ENCODE assay signal across 6 cellular contexts in genomic region chr12:6923851-6924250, GRCh38.
DNase-seq lines count a peak whose midpoint lies in the region; ATAC-seq and TF ChIP-seq lines count a peak whose summit lies in the region.
"Had no signal": no experiment of that assay in that cellular context is flagged by ENCODE, and none has a peak within 500 bp of the region (broad histone marks: within the 10 kb centered on the region; RNA-seq: fewer than 3 reads in every experiment).

No MANE protein-coding gene starts in this region.

- H3K27me3 ChIP-seq in NT2/D1 (ENCODE audit: insufficient read depth, insufficient read length): no peaks in the 10 kb centered on the region
- H3K27me3 ChIP-seq: Peyer's patch had no signal

- peak overlapping the region; percentile 98 to 100 for H3K27ac ChIP-seq in coronary artery

- DNase-seq in NT2/D1 (ENCODE audit: low read depth, low spot score): no peak
- no peak for DNase-seq in coronary artery (ENCODE audit: low spot score)
- no peak for DNase-seq in stimulated activated naive B cell treated with anti-CD40 and anti-IgM and Interleukin-4, amounts not matched to agents 10 μg/mL and 1 μg/mL and 100 μg/mL, for 72 hours
- DNase-seq in middle frontal gyrus (ENCODE audit: extremely low spot score, low spot score): no peak

- H3K9me3 ChIP-seq in NT2/D1 (ENCODE audit: insufficient read depth, low read length): no peaks in the 10 kb centered on the region
- H3K9me3 ChIP-seq: Peyer's patch had no signal

- no peaks in the 10 kb centered on the region for H3K27me3 Mint-ChIP-seq in stimulated activated naive B cell treated with anti-CD40 and anti-IgM and Interleukin-4, amounts not matched to agents 10 μg/mL and 1 μg/mL and 100 μg/mL, for 72 hours

- no peak overlapping the region for H3K4me3 ChIP-seq in NT2/D1 (ENCODE audit: insufficient read length, low read depth)
- H3K4me3 ChIP-seq in coronary artery: peak overlapping the region; percentile 96

- ATAC-seq in stimulated activated naive B cell treated with anti-CD40 and anti-IgM and Interleukin-4, amounts not matched to agents 10 μg/mL and 1 μg/mL and 100 μg/mL, for 72 hours (replicated peaks): no peak
- ATAC-seq in HG02981 (IDR thresholded peaks at IDR 0.05; ENCODE audit: unreplicated experiment): no peak

- peaks cover 13% of the 10 kb centered on the region for H3K4me1 ChIP-seq in NT2/D1 (ENCODE audit: insufficient read depth, insufficient read length)

- H3K4me3 Mint-ChIP-seq in stimulated activated naive B cell treated with anti-CD40 and anti-IgM and Interleukin-4, amounts not matched to agents 10 μg/mL and 1 μg/mL and 100 μg/mL, for 72 hours: peak overlapping the region in 1 of 2 donors; percentile 1

- H3K9me3 Mint-ChIP-seq in stimulated activated naive B cell treated with anti-CD40 and anti-IgM and Interleukin-4, amounts not matched to agents 10 μg/mL and 1 μg/mL and 100 μg/mL, for 72 hours: no peaks in the 10 kb centered on the region

- peaks cover 59 to 76% of the 10 kb centered on the region in 2 donors for H3K4me1 Mint-ChIP-seq in stimulated activated naive B cell treated with anti-CD40 and anti-IgM and Interleukin-4, amounts not matched to agents 10 μg/mL and 1 μg/mL and 100 μg/mL, for 72 hours

- peak overlapping the region; percentile 13 for H3K9ac ChIP-seq in NT2/D1 (ENCODE audit: insufficient read length, low read depth)

- H3K36me3 ChIP-seq in NT2/D1 (ENCODE audit: insufficient read depth, insufficient read length, low read length): peaks cover 49% of the 10 kb centered on the region
- H3K36me3 ChIP-seq: Peyer's patch had no signal

- peaks cover 8 to 25% of the 10 kb centered on the region in 2 donors for H3K36me3 Mint-ChIP-seq in stimulated activated naive B cell treated with anti-CD40 and anti-IgM and Interleukin-4, amounts not matched to agents 10 μg/mL and 1 μg/mL and 100 μg/mL, for 72 hours

- TF ChIP-seq CTCF in coronary artery (IDR thresholded peaks at IDR 0.05): no peak

- peak overlapping the region; percentile 7 for H3K27ac Mint-ChIP-seq in stimulated activated naive B cell treated with anti-CD40 and anti-IgM and Interleukin-4, amounts not matched to agents 10 μg/mL and 1 μg/mL and 100 μg/mL, for 72 hours
